In the genomic region with DNA sequence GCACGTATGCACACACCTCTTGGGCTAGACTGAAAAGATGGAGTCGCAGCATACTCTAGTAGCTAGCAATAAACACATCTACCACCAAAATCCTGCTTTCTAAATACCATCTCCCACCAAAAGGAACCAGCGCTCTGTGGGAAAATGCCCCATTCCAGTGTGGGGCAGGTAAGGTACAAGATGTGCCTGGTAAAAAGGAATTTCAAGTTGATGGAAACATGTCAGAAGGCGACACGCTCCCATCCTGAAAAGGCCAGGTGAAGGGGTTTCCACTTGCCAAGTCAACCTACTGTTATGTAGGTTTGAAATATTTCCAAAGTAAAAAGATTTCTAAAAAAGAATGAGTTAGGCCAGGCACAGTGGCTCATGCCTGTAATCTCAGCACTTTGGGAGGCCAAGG, we compare ENCODE assay signal across 1 cellular context.
A peak's percentile ranks its signal among the peaks of the same experiment; 100 is the strongest.
TF ChIP-seq lines count a peak whose summit lies in the region.

No MANE protein-coding gene starts in this region.

TF ChIP-seq in K562, 482 proteins besides CTCF, POLR2A, EP300 and RAD21:
- TF ChIP-seq CHD1 (IDR thresholded peaks at IDR 0.05; ENCODE audit: low read length) (no peak), POLR2B (IDR thresholded peaks at IDR 0.05; ENCODE audit: low read depth, partially characterized antibody) (no peak), CCAR2 (IDR thresholded peaks at IDR 0.05; ENCODE audit: low read depth, low read length) (no peak), ZNF23 (CRISPR knock-in tag; IDR thresholded peaks at IDR 0.05) (0 out of 2 replicates have a peak, but pooled peaks have one; percentile 60), ZNF347 (CRISPR knock-in tag; IDR thresholded peaks at IDR 0.05; ENCODE audit: low read depth) (0 out of 2 replicates have a peak, but pooled peaks have one; percentile 15), SETDB1 (IDR thresholded peaks at IDR 0.05; ENCODE audit: low read length) (no peak), JUN (IDR thresholded peaks at IDR 0.05; ENCODE audit: borderline replicate concordance, low read depth, low read length) (no peak), JUN (CRISPR knock-in tag; IDR thresholded peaks at IDR 0.05; ENCODE audit: borderline replicate concordance) (no peak), BCL6 (CRISPR knock-in tag; IDR thresholded peaks at IDR 0.05) (0 out of 2 replicates have a peak, but pooled peaks have one; percentile 24), IFI16 (CRISPR knock-in tag; IDR thresholded peaks at IDR 0.05) (no peak), ZNF583 (CRISPR knock-in tag; IDR thresholded peaks at IDR 0.05) (0 out of 2 replicates have a peak, but pooled peaks have one; percentile 15), ZBTB33 (CRISPR knock-in tag; IDR thresholded peaks at IDR 0.05) (no peak), ZNF76 (CRISPR knock-in tag; IDR thresholded peaks at IDR 0.05; ENCODE audit: borderline replicate concordance) (0 out of 2 replicates have a peak, but pooled peaks have one; percentile 32), LEF1 (IDR thresholded peaks at IDR 0.05) (no peak), HDAC3 (IDR thresholded peaks at IDR 0.05; ENCODE audit: borderline replicate concordance, partially characterized antibody) (no peak), ELF2 (CRISPR knock-in tag; IDR thresholded peaks at IDR 0.05) (no peak), ZNF165 (CRISPR knock-in tag; IDR thresholded peaks at IDR 0.05; ENCODE audit: borderline replicate concordance) (peak; percentile 69; the same call in 1 of the 2 replicates), SRF (CRISPR knock-in tag; IDR thresholded peaks at IDR 0.05) (0 out of 4 replicates have a peak, but pooled peaks of 1 of the 2 experiments have one; percentile 48), ZNF77 (CRISPR knock-in tag; IDR thresholded peaks at IDR 0.05) (no peak), HIVEP1 (CRISPR knock-in tag; IDR thresholded peaks at IDR 0.05) (0 out of 2 replicates have a peak, but pooled peaks have one; percentile 21)
- TF ChIP-seq, protein P1, sequence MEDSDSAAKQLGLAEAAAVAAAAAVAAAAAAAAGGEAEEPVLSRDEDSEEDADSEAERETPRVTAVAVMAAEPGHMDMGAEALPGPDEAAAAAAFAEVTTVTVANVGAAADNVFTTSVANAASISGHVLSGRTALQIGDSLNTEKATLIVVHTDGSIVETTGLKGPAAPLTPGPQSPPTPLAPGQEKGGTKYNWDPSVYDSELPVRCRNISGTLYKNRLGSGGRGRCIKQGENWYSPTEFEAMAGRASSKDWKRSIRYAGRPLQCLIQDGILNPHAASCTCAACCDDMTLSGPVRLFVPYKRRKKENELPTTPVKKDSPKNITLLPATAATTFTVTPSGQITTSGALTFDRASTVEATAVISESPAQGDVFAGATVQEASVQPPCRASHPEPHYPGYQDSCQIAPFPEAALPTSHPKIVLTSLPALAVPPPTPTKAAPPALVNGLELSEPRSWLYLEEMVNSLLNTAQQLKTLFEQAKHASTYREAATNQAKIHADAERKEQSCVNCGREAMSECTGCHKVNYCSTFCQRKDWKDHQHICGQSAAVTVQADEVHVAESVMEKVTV (CRISPR knock-in tag; IDR thresholded peaks at IDR 0.05) = 0 out of 2 replicates have a peak, but pooled peaks have one; percentile 18
- TF ChIP-seq, protein P2, sequence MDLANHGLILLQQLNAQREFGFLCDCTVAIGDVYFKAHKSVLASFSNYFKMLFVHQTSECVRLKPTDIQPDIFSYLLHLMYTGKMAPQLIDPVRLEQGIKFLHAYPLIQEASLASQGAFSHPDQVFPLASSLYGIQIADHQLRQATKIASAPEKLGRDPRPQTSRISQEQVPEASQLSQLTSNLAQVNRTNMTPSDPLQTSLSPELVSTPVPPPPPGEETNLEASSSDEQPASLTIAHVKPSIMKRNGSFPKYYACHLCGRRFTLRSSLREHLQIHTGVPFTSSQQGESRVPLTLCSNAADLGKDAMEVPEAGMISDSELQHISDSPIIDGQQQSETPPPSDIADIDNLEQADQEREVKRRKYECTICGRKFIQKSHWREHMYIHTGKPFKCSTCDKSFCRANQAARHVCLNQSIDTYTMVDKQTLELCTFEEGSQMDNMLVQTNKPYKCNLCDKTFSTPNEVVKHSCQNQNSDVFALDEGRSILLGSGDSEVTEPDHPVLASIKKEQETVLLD (IDR thresholded peaks at IDR 0.05) = no peak
- TF ChIP-seq, protein P3, sequence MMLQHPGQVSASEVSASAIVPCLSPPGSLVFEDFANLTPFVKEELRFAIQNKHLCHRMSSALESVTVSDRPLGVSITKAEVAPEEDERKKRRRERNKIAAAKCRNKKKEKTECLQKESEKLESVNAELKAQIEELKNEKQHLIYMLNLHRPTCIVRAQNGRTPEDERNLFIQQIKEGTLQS (IDR thresholded peaks at IDR 0.05) = no peak
- TF ChIP-seq, protein P3 (CRISPR knock-in tag; conservative IDR thresholded peaks at IDR 0.05) = no peak
- TF ChIP-seq, protein P4, sequence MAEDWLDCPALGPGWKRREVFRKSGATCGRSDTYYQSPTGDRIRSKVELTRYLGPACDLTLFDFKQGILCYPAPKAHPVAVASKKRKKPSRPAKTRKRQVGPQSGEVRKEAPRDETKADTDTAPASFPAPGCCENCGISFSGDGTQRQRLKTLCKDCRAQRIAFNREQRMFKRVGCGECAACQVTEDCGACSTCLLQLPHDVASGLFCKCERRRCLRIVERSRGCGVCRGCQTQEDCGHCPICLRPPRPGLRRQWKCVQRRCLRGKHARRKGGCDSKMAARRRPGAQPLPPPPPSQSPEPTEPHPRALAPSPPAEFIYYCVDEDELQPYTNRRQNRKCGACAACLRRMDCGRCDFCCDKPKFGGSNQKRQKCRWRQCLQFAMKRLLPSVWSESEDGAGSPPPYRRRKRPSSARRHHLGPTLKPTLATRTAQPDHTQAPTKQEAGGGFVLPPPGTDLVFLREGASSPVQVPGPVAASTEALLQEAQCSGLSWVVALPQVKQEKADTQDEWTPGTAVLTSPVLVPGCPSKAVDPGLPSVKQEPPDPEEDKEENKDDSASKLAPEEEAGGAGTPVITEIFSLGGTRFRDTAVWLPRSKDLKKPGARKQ (CRISPR knock-in tag; IDR thresholded peaks at IDR 0.05) = no peak
- TF ChIP-seq, protein P5, sequence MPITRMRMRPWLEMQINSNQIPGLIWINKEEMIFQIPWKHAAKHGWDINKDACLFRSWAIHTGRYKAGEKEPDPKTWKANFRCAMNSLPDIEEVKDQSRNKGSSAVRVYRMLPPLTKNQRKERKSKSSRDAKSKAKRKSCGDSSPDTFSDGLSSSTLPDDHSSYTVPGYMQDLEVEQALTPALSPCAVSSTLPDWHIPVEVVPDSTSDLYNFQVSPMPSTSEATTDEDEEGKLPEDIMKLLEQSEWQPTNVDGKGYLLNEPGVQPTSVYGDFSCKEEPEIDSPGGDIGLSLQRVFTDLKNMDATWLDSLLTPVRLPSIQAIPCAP (CRISPR knock-in tag; IDR thresholded peaks at IDR 0.05; ENCODE audit: borderline replicate concordance) = no peak
- TF ChIP-seq, protein P6, sequence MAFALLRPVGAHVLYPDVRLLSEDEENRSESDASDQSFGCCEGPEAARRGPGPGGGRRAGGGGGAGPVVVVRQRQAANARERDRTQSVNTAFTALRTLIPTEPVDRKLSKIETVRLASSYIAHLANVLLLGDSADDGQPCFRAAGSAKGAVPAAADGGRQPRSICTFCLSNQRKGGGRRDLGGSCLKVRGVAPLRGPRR (CRISPR knock-in tag; IDR thresholded peaks at IDR 0.05) = 0 out of 2 replicates have a peak, but pooled peaks have one; percentile 37
- TF ChIP-seq, protein P7, sequence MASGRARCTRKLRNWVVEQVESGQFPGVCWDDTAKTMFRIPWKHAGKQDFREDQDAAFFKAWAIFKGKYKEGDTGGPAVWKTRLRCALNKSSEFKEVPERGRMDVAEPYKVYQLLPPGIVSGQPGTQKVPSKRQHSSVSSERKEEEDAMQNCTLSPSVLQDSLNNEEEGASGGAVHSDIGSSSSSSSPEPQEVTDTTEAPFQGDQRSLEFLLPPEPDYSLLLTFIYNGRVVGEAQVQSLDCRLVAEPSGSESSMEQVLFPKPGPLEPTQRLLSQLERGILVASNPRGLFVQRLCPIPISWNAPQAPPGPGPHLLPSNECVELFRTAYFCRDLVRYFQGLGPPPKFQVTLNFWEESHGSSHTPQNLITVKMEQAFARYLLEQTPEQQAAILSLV (tag; IDR thresholded peaks at IDR 0.05) = no peak
- TF ChIP-seq, protein P8, sequence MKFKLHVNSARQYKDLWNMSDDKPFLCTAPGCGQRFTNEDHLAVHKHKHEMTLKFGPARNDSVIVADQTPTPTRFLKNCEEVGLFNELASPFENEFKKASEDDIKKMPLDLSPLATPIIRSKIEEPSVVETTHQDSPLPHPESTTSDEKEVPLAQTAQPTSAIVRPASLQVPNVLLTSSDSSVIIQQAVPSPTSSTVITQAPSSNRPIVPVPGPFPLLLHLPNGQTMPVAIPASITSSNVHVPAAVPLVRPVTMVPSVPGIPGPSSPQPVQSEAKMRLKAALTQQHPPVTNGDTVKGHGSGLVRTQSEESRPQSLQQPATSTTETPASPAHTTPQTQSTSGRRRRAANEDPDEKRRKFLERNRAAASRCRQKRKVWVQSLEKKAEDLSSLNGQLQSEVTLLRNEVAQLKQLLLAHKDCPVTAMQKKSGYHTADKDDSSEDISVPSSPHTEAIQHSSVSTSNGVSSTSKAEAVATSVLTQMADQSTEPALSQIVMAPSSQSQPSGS (CRISPR knock-in tag; IDR thresholded peaks at IDR 0.05) = no peak
- TF ChIP-seq, protein P9, sequence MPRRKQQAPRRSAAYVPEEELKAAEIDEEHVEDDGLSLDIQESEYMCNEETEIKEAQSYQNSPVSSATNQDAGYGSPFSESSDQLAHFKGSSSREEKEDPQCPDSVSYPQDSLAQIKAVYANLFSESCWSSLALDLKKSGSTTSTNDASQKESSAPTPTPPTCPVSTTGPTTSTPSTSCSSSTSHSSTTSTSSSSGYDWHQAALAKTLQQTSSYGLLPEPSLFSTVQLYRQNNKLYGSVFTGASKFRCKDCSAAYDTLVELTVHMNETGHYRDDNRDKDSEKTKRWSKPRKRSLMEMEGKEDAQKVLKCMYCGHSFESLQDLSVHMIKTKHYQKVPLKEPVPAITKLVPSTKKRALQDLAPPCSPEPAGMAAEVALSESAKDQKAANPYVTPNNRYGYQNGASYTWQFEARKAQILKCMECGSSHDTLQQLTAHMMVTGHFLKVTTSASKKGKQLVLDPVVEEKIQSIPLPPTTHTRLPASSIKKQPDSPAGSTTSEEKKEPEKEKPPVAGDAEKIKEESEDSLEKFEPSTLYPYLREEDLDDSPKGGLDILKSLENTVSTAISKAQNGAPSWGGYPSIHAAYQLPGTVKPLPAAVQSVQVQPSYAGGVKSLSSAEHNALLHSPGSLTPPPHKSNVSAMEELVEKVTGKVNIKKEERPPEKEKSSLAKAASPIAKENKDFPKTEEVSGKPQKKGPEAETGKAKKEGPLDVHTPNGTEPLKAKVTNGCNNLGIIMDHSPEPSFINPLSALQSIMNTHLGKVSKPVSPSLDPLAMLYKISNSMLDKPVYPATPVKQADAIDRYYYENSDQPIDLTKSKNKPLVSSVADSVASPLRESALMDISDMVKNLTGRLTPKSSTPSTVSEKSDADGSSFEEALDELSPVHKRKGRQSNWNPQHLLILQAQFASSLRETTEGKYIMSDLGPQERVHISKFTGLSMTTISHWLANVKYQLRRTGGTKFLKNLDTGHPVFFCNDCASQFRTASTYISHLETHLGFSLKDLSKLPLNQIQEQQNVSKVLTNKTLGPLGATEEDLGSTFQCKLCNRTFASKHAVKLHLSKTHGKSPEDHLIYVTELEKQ (CRISPR knock-in tag; IDR thresholded peaks at IDR 0.05) = peak; percentile 19; the same call in 1 of the 2 replicates
